ENCODE assay signal across 8 cellular contexts in genomic region chr12:57006809-57007475, GRCh38. TPM values are rescaled to one million over a fixed set of nuclear protein-coding genes. Genes with fewer than 3 reads are reported as not detected.
A peak's percentile ranks its signal among the peaks of the same experiment; 100 is the strongest.
DNase-seq lines count a peak whose midpoint lies in the region; ATAC-seq and TF ChIP-seq lines count a peak whose summit lies in the region.

No MANE protein-coding gene starts in this region.

- H3K9me3 Mint-ChIP-seq in endodermal cell, result no peaks in the 10 kb centered on the region

- H3K9me3 ChIP-seq in SK-N-MC (ENCODE audit: low read depth, low read length), result no peaks in the 10 kb centered on the region
- no peaks in the 10 kb centered on the region for H3K9me3 ChIP-seq in endodermal cell (ENCODE audit: control insufficient read depth, low read length)
- H3K9me3 ChIP-seq in sigmoid colon, result no peaks in the 10 kb centered on the region

- H3K9ac ChIP-seq in SK-N-MC (ENCODE audit: insufficient read length) (no peak overlapping the region), endodermal cell (ENCODE audit: extremely low read depth, low read length, poor library complexity, severe bottlenecking) (no peak overlapping the region)

- TF ChIP-seq CTCF in GM10248 (IDR thresholded peaks at IDR 0.05; ENCODE audit: control extremely low read depth, extremely low read depth, low read depth, missing control alignments), result peak; percentile 1
- no peak for TF ChIP-seq CTCF in endodermal cell (conservative IDR thresholded peaks at IDR 0.05)
- peak in 1 of 4 experiments; percentile 11 for TF ChIP-seq CTCF in sigmoid colon (IDR thresholded peaks at IDR 0.05)
- TF ChIP-seq CTCF in lower leg skin (IDR thresholded peaks at IDR 0.05), result no peak

- H3K4me1 ChIP-seq in endodermal cell (ENCODE audit: control insufficient read depth, insufficient read depth, low read length), result peaks cover 4% of the 10 kb centered on the region
- H3K4me1 ChIP-seq in sigmoid colon, result peaks cover 0 to 47% (median 37%) of the 10 kb centered on the region in 4 donors

- H3K27ac ChIP-seq in SK-N-MC (no peak overlapping the region), endodermal cell (ENCODE audit: low read depth, low read length) (no peak overlapping the region), sigmoid colon (peak overlapping the region; percentile 54 to 94 (median 92))

- H3K27me3 ChIP-seq in endodermal cell (ENCODE audit: control insufficient read depth, insufficient read depth, low read length, poor library complexity, severe bottlenecking) (no peaks in the 10 kb centered on the region), sigmoid colon (no peaks in the 10 kb centered on the region)

- peaks cover 29% of the 10 kb centered on the region; the same call in 1 of the 2 replicates for H3K36me3 ChIP-seq in SK-N-MC (ENCODE audit: insufficient read depth, low read length)
- peaks cover 28% of the 10 kb centered on the region for H3K36me3 ChIP-seq in endodermal cell (ENCODE audit: control insufficient read depth, insufficient read depth, low read length)
- H3K36me3 ChIP-seq in sigmoid colon, result peaks cover 18 to 29% (median 24%) of the 10 kb centered on the region in 4 donors

- POLR2A ChIA-PET in GM10248 (lab: Yijun Ruan, JAX), result no interaction called here

- TF ChIP-seq EP300 in sigmoid colon (IDR thresholded peaks at IDR 0.05), result no peak

- H3K4me3 ChIP-seq in SK-N-MC (peak overlapping the region; percentile 63), endodermal cell (ENCODE audit: low read length) (no peak overlapping the region), sigmoid colon (peak overlapping the region in 3 of 4 donors; percentile 91 to 98 (median 94)), lower leg skin (ENCODE audit: low read depth, poor library complexity, severe bottlenecking) (no peak overlapping the region)

- H3K27me3 Mint-ChIP-seq in endodermal cell (ENCODE audit: insufficient read depth), result no peaks in the 10 kb centered on the region

- peak overlapping the region; percentile 79 for H3K4me3 Mint-ChIP-seq in endodermal cell

- no peak overlapping the region for H3K27ac Mint-ChIP-seq in endodermal cell

- no peak for TF ChIP-seq POLR2A in sigmoid colon (IDR thresholded peaks at IDR 0.05)
- TF ChIP-seq POLR2A in lower leg skin (IDR thresholded peaks at IDR 0.05), result no peak

- intact Hi-C loops in sigmoid colon (cut with DNase I), result loop anchor here (5.0 to 10.0 kb wide), 3 partner anchors 105 to 362 kb away; partner anchors contain the start of genes ATP5F1B and STAT6
- intact Hi-C loops in lower leg skin (cut with DNase I; ENCODE audit: low total_unique reads), result loop anchor here (5.0 to 10.0 kb wide), 2 partner anchors 60 to 178 kb away; no protein-coding TSS in a partner anchor

- ATAC-seq in GM21447 (IDR thresholded peaks at IDR 0.05; ENCODE audit: unreplicated experiment), result no peak
- ATAC-seq in HG02678 (IDR thresholded peaks at IDR 0.05; ENCODE audit: unreplicated experiment), result no peak

- 82 to 84% methylated on average over 3 to 9 of the region's 10 CpGs for WGBS in endodermal cell (ENCODE audit: insufficient coverage in 1 of 2, insufficient read length in 1 of 2), 2 experiments
- 46 to 53% methylated on average over 10 of the region's 10 CpGs for WGBS in sigmoid colon, 2 donors
- WGBS in lower leg skin, 2 donors, result 58 to 60% methylated on average over 10 of the region's 10 CpGs

- H3K36me3 Mint-ChIP-seq in endodermal cell (ENCODE audit: low read depth), result peaks cover 24% of the 10 kb centered on the region

- peaks cover 22% of the 10 kb centered on the region for H3K4me1 Mint-ChIP-seq in endodermal cell

- CTCF ChIA-PET in GM10248 (lab: Yijun Ruan, JAX), result interaction anchor here (0.6 to 12.0 kb wide), 20 partner anchors 8 to 247 kb away, joined by 3 to 122 read pairs (median 4); partner anchors contain the start of genes STAT6 and TAC3

- DNase-seq in GM10248 (ENCODE audit: extremely low spot score), result no peak
- DNase-seq in SK-N-MC (ENCODE audit: low read depth, low spot score), result no peak
- DNase-seq in endodermal cell, result no peak
- DNase-seq in sigmoid colon, result no peak
- no peak for DNase-seq in NCI-H1930 (lab: John Stamatoyannopoulos, UW)
- DNase-seq in lower leg skin (ENCODE audit: low spot score in 2 of 2), result no peak

RNA-seq across cellular contexts. Expression of gene ZBTB39, which starts 0.6 kb away (rescaled TPM):
- 10 to 100 TPM; 22.1 to 25.7 TPM for total RNA-seq in endodermal cell
- 17.3 TPM for polyA plus RNA-seq in endodermal cell (2013, experiment 1 of 2)
- 16.1 TPM for polyA plus RNA-seq in endodermal cell (2013, experiment 2 of 2)
- 1 to 10 TPM; 5.0 to 6.4 (median 5.6) TPM for total RNA-seq in sigmoid colon
- polyA plus RNA-seq in sigmoid colon, result 1 to 10 TPM in 2 of 3 donors, under 1 TPM in 1; 0.69 to 2.6 (median 1.2) TPM
- 1 to 10 TPM; 5.2 to 6.1 (median 6.1) TPM for total RNA-seq in lower leg skin

RNA-seq across cellular contexts. Expression of gene TAC3, which starts 9.4 kb away (rescaled TPM):
- 1 to 10 TPM; 1.8 to 5.4 TPM for total RNA-seq in endodermal cell
- 9.2 TPM for polyA plus RNA-seq in endodermal cell (2013, experiment 1 of 2)
- polyA plus RNA-seq in endodermal cell (2013, experiment 2 of 2), result 7.2 TPM
- total RNA-seq in sigmoid colon, result 1 to 10 TPM in 2 of 4 donors, under 1 TPM in 1, not detected in 1; 0.66 to 4.5 (median 3.9) TPM
- polyA plus RNA-seq in sigmoid colon, result 1 to 10 TPM in 1 of 3 donors, not detected in 2; 4.1 TPM
- under 1 TPM in 1 of 4 donors, not detected in 3; 0.46 TPM for total RNA-seq in lower leg skin

RNA-seq across cellular contexts. Expression of gene MYO1A, which starts 43.0 kb away (rescaled TPM):
- total RNA-seq in endodermal cell (1 to 10 TPM in 1 of 2 donors, under 1 TPM in 1; 0.77 to 1.7 TPM), sigmoid colon (1 to 10 TPM in 2 of 4 donors, under 1 TPM in 2; 0.71 to 7.2 (median 1.3) TPM), lower leg skin (1 to 10 TPM in 1 of 4 donors, under 1 TPM in 2, not detected in 1; 0.30 to 2.0 (median 0.39) TPM)
- polyA plus RNA-seq in endodermal cell (2013, experiment 1 of 2), result 1.1 TPM
- polyA plus RNA-seq in endodermal cell (2013, experiment 2 of 2), result 0.12 TPM
- 100 to 1,000 TPM in 2 of 3 donors, 10 to 100 TPM in 1; 89.5 to 112 (median 103) TPM for polyA plus RNA-seq in sigmoid colon

RNA-seq across cellular contexts. Expression of gene RDH16, which starts 49.5 kb away (rescaled TPM):
- total RNA-seq in endodermal cell (1 to 10 TPM; 1.1 to 3.0 TPM), sigmoid colon (1 to 10 TPM in 1 of 4 donors, under 1 TPM in 3; under 0.01 to 1.1 (median 0.38) TPM), lower leg skin (1 to 10 TPM in 2 of 4 donors, under 1 TPM in 2; 0.84 to 4.7 (median 1.0) TPM)
- polyA plus RNA-seq in endodermal cell (2013, experiment 1 of 2), result 0.53 TPM
- polyA plus RNA-seq in endodermal cell (2013, experiment 2 of 2), result 0.54 TPM
- polyA plus RNA-seq in sigmoid colon, result under 1 TPM in 1 of 3 donors, not detected in 2; 0.19 TPM

Comparison
In these comparisons a context has a peak if more than half of its experiments do, and no peak if none do; other contexts are left out.
1. H3K27ac ChIP-seq: peak in sigmoid colon (4 of 4); none in SK-N-MC (single experiment) and endodermal cell (single experiment).
2. H3K4me3 ChIP-seq: peak in SK-N-MC (single experiment) and sigmoid colon (3 of 4); none in endodermal cell (single experiment) and lower leg skin (single experiment).